In genomic region chr2:150850641-150851040, GRCh38 we compare ENCODE assay signal across 27 cellular contexts.
"Had no signal": no experiment of that assay in that cellular context is flagged by ENCODE, and none has a peak within 500 bp of the region (broad histone marks: within the 10 kb centered on the region; RNA-seq: fewer than 3 reads in every experiment).

No MANE protein-coding gene starts in this region.

- H3K27me3 ChIP-seq: ascending aorta, esophagus muscularis mucosa, gastroesophageal sphincter, heart right ventricle had no signal

- ATAC-seq: activated naive CD4-positive, alpha-beta T cell treated with anti-CD3 and anti-CD28 coated beads, Interleukin-2, amount 50 U/mL, for 72 hours; activated T-cell treated with anti-CD3 and anti-CD28 coated beads, Interleukin-2, amount 50 U/mL, for 72 hours; effector memory CD8-positive, alpha-beta T cell; foreskin keratinocyte; gastroesophageal sphincter; heart right ventricle had no signal

- H3K9me3 Mint-ChIP-seq: activated CD4-positive, alpha-beta memory T cell treated with anti-CD3 and anti-CD28 coated beads, Interleukin-2, amount 10 ng/mL, durations not matched to agents 7 days and 5 days; activated CD4-positive, alpha-beta T cell treated with anti-CD3 and anti-CD28 coated beads, Interleukin-2, amount 10 ng/mL, durations not matched to agents 7 days and 5 days; activated naive CD4-positive, alpha-beta T cell treated with anti-CD3 and anti-CD28 coated beads, Interleukin-2, amount 10 ng/mL, durations not matched to agents 7 days and 5 days; activated naive CD8-positive, alpha-beta T cell treated with anti-CD3 and anti-CD28 coated beads, Interleukin-2, amount 10 ng/mL, durations not matched to agents 7 days and 5 days; activated T-cell treated with anti-CD3 and anti-CD28 coated beads, Interleukin-2, amount 50 U/mL, for 24 hours had no signal

- H3K4me1 ChIP-seq: ascending aorta, esophagus muscularis mucosa, foreskin keratinocyte, gastroesophageal sphincter, heart right ventricle had no signal

- H3K9me3 ChIP-seq: esophagus muscularis mucosa had no signal

- H3K4me1 Mint-ChIP-seq: activated CD4-positive, alpha-beta memory T cell treated with anti-CD3 and anti-CD28 coated beads, Interleukin-2, amount 10 ng/mL, durations not matched to agents 7 days and 5 days; activated CD4-positive, alpha-beta T cell treated with anti-CD3 and anti-CD28 coated beads, Interleukin-2, amount 10 ng/mL, durations not matched to agents 7 days and 5 days; activated naive CD4-positive, alpha-beta T cell treated with anti-CD3 and anti-CD28 coated beads, Interleukin-2, amount 10 ng/mL, durations not matched to agents 7 days and 5 days; activated naive CD8-positive, alpha-beta T cell treated with anti-CD3 and anti-CD28 coated beads, Interleukin-2, amount 10 ng/mL, durations not matched to agents 7 days and 5 days had no signal

- H3K27me3 Mint-ChIP-seq: activated CD4-positive, alpha-beta memory T cell treated with anti-CD3 and anti-CD28 coated beads, Interleukin-2, amount 10 ng/mL, durations not matched to agents 7 days and 5 days; activated CD4-positive, alpha-beta T cell treated with anti-CD3 and anti-CD28 coated beads, Interleukin-2, amount 10 ng/mL, durations not matched to agents 7 days and 5 days; activated naive CD4-positive, alpha-beta T cell treated with anti-CD3 and anti-CD28 coated beads, Interleukin-2, amount 10 ng/mL, durations not matched to agents 7 days and 5 days; activated T-cell treated with anti-CD3 and anti-CD28 coated beads, Interleukin-2, amount 50 U/mL, for 24 hours had no signal

- H3K4me3 ChIP-seq: ascending aorta, esophagus muscularis mucosa, gastroesophageal sphincter, heart right ventricle had no signal

- DNase-seq: activated CD4-positive, alpha-beta memory T cell treated with anti-CD3 and anti-CD28 coated beads, Interleukin-2, amount 10 ng/mL, durations not matched to agents 7 days and 5 days; activated CD4-positive, alpha-beta T cell treated with anti-CD3 and anti-CD28 coated beads for 1 hour; activated CD4-positive, alpha-beta T cell treated with anti-CD3 and anti-CD28 coated beads for 4 hours; activated CD4-positive, alpha-beta T cell treated with anti-CD3 and anti-CD28 coated beads, Interleukin-2, amount 10 ng/mL, durations not matched to agents 7 days and 5 days; activated CD4-positive, alpha-beta T cell treated with anti-CD3 and anti-CD28 coated beads, Interleukin-2, amount 50 U/mL, for 4 hours; activated CD8-positive, alpha-beta memory T cell treated with anti-CD3 and anti-CD28 coated beads, Interleukin-2, amount 50 U/mL, for 48 hours; activated gamma-delta T cell; activated naive CD4-positive, alpha-beta T cell; activated naive CD4-positive, alpha-beta T cell treated with anti-CD3 and anti-CD28 coated beads, Interleukin-2, amount 10 ng/mL, durations not matched to agents 7 days and 5 days; activated naive CD8-positive, alpha-beta T cell treated with anti-CD3 and anti-CD28 coated beads, Interleukin-2, amount 10 ng/mL, durations not matched to agents 7 days and 5 days; activated T-cell treated with anti-CD3 and anti-CD28 coated beads for 4 hours; activated T-cell treated with anti-CD3 and anti-CD28 coated beads, Interleukin-2, amount 50 U/mL, for 24 hours; activated T-cell treated with anti-CD3 and anti-CD28 coated beads, Interleukin-2, amount 50 U/mL, for 72 hours; caudate nucleus; cortex of kidney; dermis blood vessel endothelial cell; effector CD4-positive, alpha-beta T cell; effector memory CD8-positive, alpha-beta T cell; erythroblast; foreskin keratinocyte; heart right ventricle; T-helper 1 cell; T-helper 2 cell had no signal

- H3K36me3 Mint-ChIP-seq: activated naive CD4-positive, alpha-beta T cell treated with anti-CD3 and anti-CD28 coated beads, Interleukin-2, amount 10 ng/mL, durations not matched to agents 7 days and 5 days; activated naive CD4-positive, alpha-beta T cell treated with anti-CD3 and anti-CD28 coated beads, Interleukin-2, amount 50 U/mL, for 72 hours; activated naive CD8-positive, alpha-beta T cell treated with anti-CD3 and anti-CD28 coated beads, Interleukin-2, amount 10 ng/mL, durations not matched to agents 7 days and 5 days had no signal

- H3K4me3 Mint-ChIP-seq: activated CD4-positive, alpha-beta memory T cell treated with anti-CD3 and anti-CD28 coated beads, Interleukin-2, amount 10 ng/mL, durations not matched to agents 7 days and 5 days; activated CD4-positive, alpha-beta T cell treated with anti-CD3 and anti-CD28 coated beads, Interleukin-2, amount 10 ng/mL, durations not matched to agents 7 days and 5 days; activated naive CD4-positive, alpha-beta T cell treated with anti-CD3 and anti-CD28 coated beads, Interleukin-2, amount 10 ng/mL, durations not matched to agents 7 days and 5 days; activated naive CD8-positive, alpha-beta T cell treated with anti-CD3 and anti-CD28 coated beads, Interleukin-2, amount 10 ng/mL, durations not matched to agents 7 days and 5 days; activated T-cell treated with anti-CD3 and anti-CD28 coated beads, Interleukin-2, amount 50 U/mL, for 24 hours; activated T-cell treated with anti-CD3 and anti-CD28 coated beads, Interleukin-2, amount 50 U/mL, for 72 hours; effector memory CD8-positive, alpha-beta T cell had no signal

- H3K27ac Mint-ChIP-seq: activated CD4-positive, alpha-beta memory T cell treated with anti-CD3 and anti-CD28 coated beads, Interleukin-2, amount 10 ng/mL, durations not matched to agents 7 days and 5 days; activated CD4-positive, alpha-beta T cell treated with anti-CD3 and anti-CD28 coated beads, Interleukin-2, amount 10 ng/mL, durations not matched to agents 7 days and 5 days; activated naive CD4-positive, alpha-beta T cell treated with anti-CD3 and anti-CD28 coated beads, Interleukin-2, amount 10 ng/mL, durations not matched to agents 7 days and 5 days; activated naive CD4-positive, alpha-beta T cell treated with anti-CD3 and anti-CD28 coated beads, Interleukin-2, amount 50 U/mL, for 72 hours; activated naive CD8-positive, alpha-beta T cell treated with anti-CD3 and anti-CD28 coated beads, Interleukin-2, amount 10 ng/mL, durations not matched to agents 7 days and 5 days; activated T-cell treated with anti-CD3 and anti-CD28 coated beads, Interleukin-2, amount 50 U/mL, for 24 hours; activated T-cell treated with anti-CD3 and anti-CD28 coated beads, Interleukin-2, amount 50 U/mL, for 72 hours; effector memory CD8-positive, alpha-beta T cell had no signal

- H3K36me3 ChIP-seq: ascending aorta, esophagus muscularis mucosa, gastroesophageal sphincter, heart right ventricle had no signal
